Comparison of ENCODE assay signal across 16 cellular contexts in genomic region chr17:76077582-76078110, GRCh38. TPM values are rescaled to one million over a fixed set of nuclear protein-coding genes. Genes with fewer than 3 reads are reported as not detected.
DNase-seq lines count a peak whose midpoint lies in the region; ATAC-seq and TF ChIP-seq lines count a peak whose summit lies in the region.
"Had no signal": no experiment of that assay in that cellular context is flagged by ENCODE, and none has a peak within 500 bp of the region (broad histone marks: within the 10 kb centered on the region; RNA-seq: fewer than 3 reads in every experiment).

No MANE protein-coding gene starts in this region.

- H3K36me3 Mint-ChIP-seq in CD14-positive monocyte = peaks cover 15 to 21% of the 10 kb centered on the region in 2 donors
- no peaks in the 10 kb centered on the region for H3K36me3 Mint-ChIP-seq in WTC11
- H3K36me3 Mint-ChIP-seq in immature natural killer cell = no peaks in the 10 kb centered on the region
- H3K36me3 Mint-ChIP-seq: natural killer cell had no signal

- POLR2A ChIA-PET in WTC11 (lab: Charles Lee) = interaction anchor here (0.6 kb wide), 1 partner anchor 47 kb away, joined by 4 read pairs; no protein-coding TSS in a partner anchor

- no peak for ATAC-seq in WTC11
- ATAC-seq in GM19452 (IDR thresholded peaks at IDR 0.05; ENCODE audit: unreplicated experiment) = no peak
- ATAC-seq: sciatic nerve had no signal

- H3K4me1 Mint-ChIP-seq in CD14-positive monocyte (peaks cover 44% of the 10 kb centered on the region), WTC11 (peaks cover 53% of the 10 kb centered on the region), immature natural killer cell (peaks cover 13 to 19% of the 10 kb centered on the region in 2 donors)

- H3K9me3 Mint-ChIP-seq in CD14-positive monocyte (peaks cover 3 to 33% (median 19%) of the 10 kb centered on the region in 7 donors), WTC11 (no peaks in the 10 kb centered on the region), immature natural killer cell (no peaks in the 10 kb centered on the region)
- H3K9me3 Mint-ChIP-seq: activated T-cell treated with anti-CD3 and anti-CD28 coated beads, Interleukin-2, amount 50 U/mL, for 72 hours; natural killer cell had no signal

- H3K4me3 Mint-ChIP-seq in CD14-positive monocyte (peak overlapping the region; percentile 54 to 96), WTC11 (no peak overlapping the region), immature natural killer cell (peak overlapping the region in 1 of 5 donors; percentile 58)

- DNase-seq in CD14-positive monocyte (ENCODE audit: low spot score) = no peak
- DNase-seq in ELF-1 (ENCODE audit: low read depth, low spot score) = peak; percentile 42
- DNase-seq in NCI-H774 (lab: John Stamatoyannopoulos, UW) = peak; percentile 34
- peak; percentile 41 for DNase-seq in mesenteric fat pad (ENCODE audit: low spot score)
- no peak for DNase-seq in LoVo (ENCODE audit: low spot score)
- DNase-seq in WTC11 (ENCODE audit: low spot score) = no peak
- DNase-seq in immature natural killer cell = no peak
- DNase-seq: natural killer cell, NCI-H1436, stomach had no signal

- H3K27me3 Mint-ChIP-seq in CD14-positive monocyte (ENCODE audit: low read depth in 3 of 3) (peaks cover 72 to 79% (median 72%) of the 10 kb centered on the region in 3 donors), WTC11 (ENCODE audit: low read depth) (peaks cover 64% of the 10 kb centered on the region), immature natural killer cell (ENCODE audit: low read depth in 3 of 3) (peaks cover 22 to 42% (median 26%) of the 10 kb centered on the region in 3 donors)

- CTCF ChIA-PET in WTC11 (lab: Charles Lee) = interaction anchor here (0.7 to 4.9 kb wide), 7 partner anchors 11 to 324 kb away, joined by 3 to 43 read pairs (median 5); no protein-coding TSS in a partner anchor

- H3K27ac Mint-ChIP-seq in CD14-positive monocyte (peak overlapping the region in 2 of 7 donors; percentile 30 to 75), WTC11 (no peak overlapping the region), immature natural killer cell (no peak overlapping the region)

- intact Hi-C loops in CD14-positive monocyte (cut with micrococcal nuclease) = no loop called here

- TF ChIP-seq CTCF in CD14-positive monocyte (IDR thresholded peaks at IDR 0.05) = no peak
- no peak for TF ChIP-seq CTCF in WTC11 (IDR thresholded peaks at IDR 0.05)

TF ChIP-seq in WTC11, 78 proteins besides CTCF, POLR2A, EP300 and RAD21 (continues in another document):
- TF ChIP-seq ELF4 (CRISPR knock-in tag; IDR thresholded peaks at IDR 0.05; ENCODE audit: low read depth) = no peak
- TF ChIP-seq ARID4B (CRISPR knock-in tag; IDR thresholded peaks at IDR 0.05; ENCODE audit: borderline replicate concordance) = no peak
- TF ChIP-seq FOXP4 (CRISPR knock-in tag; IDR thresholded peaks at IDR 0.05) = no peak
- TF ChIP-seq OVOL2 (CRISPR knock-in tag; IDR thresholded peaks at IDR 0.05; ENCODE audit: borderline replicate concordance) = no peak
- TF ChIP-seq ZSCAN18 (CRISPR knock-in tag; IDR thresholded peaks at IDR 0.05) = no peak
- TF ChIP-seq GTF2I (CRISPR knock-in tag; conservative IDR thresholded peaks at IDR 0.05) = no peak
- no peak for TF ChIP-seq TEAD4 (CRISPR knock-in tag; IDR thresholded peaks at IDR 0.05)
- TF ChIP-seq ATF3 (CRISPR knock-in tag; conservative IDR thresholded peaks at IDR 0.05) = no peak
- no peak for TF ChIP-seq NR1H2 (CRISPR knock-in tag; IDR thresholded peaks at IDR 0.05)
- no peak for TF ChIP-seq SP1 (CRISPR knock-in tag; conservative IDR thresholded peaks at IDR 0.05)
- no peak for TF ChIP-seq ZNF671 (CRISPR knock-in tag; IDR thresholded peaks at IDR 0.05)
- no peak for TF ChIP-seq CBFB (CRISPR knock-in tag; IDR thresholded peaks at IDR 0.05; ENCODE audit: low read depth)
- no peak for TF ChIP-seq RORB (CRISPR knock-in tag; IDR thresholded peaks at IDR 0.05)

RNA-seq across cellular contexts. Expression of gene ZACN, which starts 1.3 kb away (rescaled TPM):
- polyA plus RNA-seq in CD14-positive monocyte = not detected
- not detected for total RNA-seq in mesenteric fat pad
- 0.07 to 0.28 TPM (median 0.11 TPM) in 3 replicates for total RNA-seq in WTC11 (2021)
- polyA plus RNA-seq in immature natural killer cell = under 1 TPM in 2 of 3 donors, not detected in 1; 0.59 to 0.60 TPM
- total RNA-seq: fibroblast of villous mesenchyme, kidney epithelial cell, sciatic nerve, stomach had no signal

RNA-seq across cellular contexts. Expression of gene GALR2, which starts 3.1 kb away (rescaled TPM):
- 1 to 10 TPM in 1 of 2 donors, under 1 TPM in 1; 0.22 to 1.1 TPM for polyA plus RNA-seq in CD14-positive monocyte
- not detected for total RNA-seq in mesenteric fat pad
- 1.7 to 2.9 TPM (median 2.0 TPM) in 3 replicates for total RNA-seq in WTC11 (2021)
- under 1 TPM in 1 of 3 donors, not detected in 2; 0.18 TPM for polyA plus RNA-seq in immature natural killer cell
- total RNA-seq: fibroblast of villous mesenchyme, sciatic nerve, stomach had no signal

RNA-seq across cellular contexts. Expression of gene SRP68, which starts 5.3 kb away (rescaled TPM):
- polyA plus RNA-seq in CD14-positive monocyte (10 to 100 TPM; 42.1 to 47.1 TPM), immature natural killer cell (10 to 100 TPM; 30.1 to 62.6 (median 61.0) TPM)
- total RNA-seq in mesenteric fat pad (69.1 TPM), WTC11 (2021) (80.5 to 90.7 TPM (median 82.0 TPM) in 3 replicates)

RNA-seq across cellular contexts. Expression of gene EXOC7, which starts 25.9 kb away (rescaled TPM):
- 10 to 100 TPM; 30.7 to 42.4 TPM for polyA plus RNA-seq in CD14-positive monocyte
- 117 TPM for total RNA-seq in mesenteric fat pad
- total RNA-seq in WTC11 (2021) = 90.0 to 126 TPM (median 96.2 TPM) in 3 replicates
- 10 to 100 TPM; 37.2 to 78.9 (median 56.9) TPM for polyA plus RNA-seq in immature natural killer cell

RNA-seq across cellular contexts. Expression of gene EVPL, which starts 50.5 kb away (rescaled TPM):
- not detected for polyA plus RNA-seq in CD14-positive monocyte
- total RNA-seq in mesenteric fat pad = 0.16 TPM
- total RNA-seq in WTC11 (2021) = 0.46 to 1.3 TPM (median 0.62 TPM) in 3 replicates
- not detected for polyA plus RNA-seq in immature natural killer cell
- total RNA-seq: astrocyte had no signal

Comparison
In these comparisons a context has a peak if more than half of its experiments do, and no peak if none do; other contexts are left out.
1. DNase-seq: peak in ELF-1 (single experiment), NCI-H774 (single experiment) and mesenteric fat pad (single experiment); none in CD14-positive monocyte (single experiment), LoVo (single experiment), WTC11 (single experiment) and immature natural killer cell (0 of 3).